8 cellular contexts compared by ENCODE assay signal in genomic region chr5:116576043-116576713, GRCh38. TPM values are rescaled to one million over a fixed set of nuclear protein-coding genes. Genes with fewer than 3 reads are reported as not detected.
DNase-seq lines count a peak whose midpoint lies in the region; ATAC-seq and TF ChIP-seq lines count a peak whose summit lies in the region.

No MANE protein-coding gene starts in this region.

- 5 to 14% (median 9%) methylated on average over 32 to 44 of the region's 44 CpGs for WGBS in heart left ventricle, 4 donors

- H3K36me3 ChIP-seq in heart left ventricle (no peaks in the 10 kb centered on the region), parathyroid adenoma (ENCODE audit: control insufficient read depth, insufficient read depth, low read length) (no peaks in the 10 kb centered on the region)

- peaks cover 0 to 43% (median 22%) of the 10 kb centered on the region in 12 donors for H3K4me1 ChIP-seq in heart left ventricle
- peaks cover 11% of the 10 kb centered on the region for H3K4me1 ChIP-seq in parathyroid adenoma

- peak; percentile 7 for DNase-seq in activated naive CD4-positive, alpha-beta T cell treated with Interleukin-2 at 50 U/mL for 16 hours
- no peak for DNase-seq in activated naive CD4-positive, alpha-beta T cell (lab: John Stamatoyannopoulos, UW)
- DNase-seq in NCI-H1092 treated with DMSO at 0.1 percent for 48 hours (lab: John Stamatoyannopoulos, UW) (peak; percentile 75), heart left ventricle (peak; percentile 62 to 77 (median 65)), NCI-H1436 treated with DMSO at 0.1 percent for 48 hours (lab: John Stamatoyannopoulos, UW) (no peak)
- DNase-seq in activated naive CD8-positive, alpha-beta T cell treated with anti-CD3 and anti-CD28 coated beads for 36 hours = peak; percentile 66

- H3K79me2 ChIP-seq in parathyroid adenoma = no peaks in the 10 kb centered on the region

- H3K9me3 ChIP-seq in heart left ventricle (no peaks in the 10 kb centered on the region), parathyroid adenoma (ENCODE audit: control insufficient read depth, low read length) (no peaks in the 10 kb centered on the region)

- H3K27ac ChIP-seq in heart left ventricle (peak overlapping the region in 10 of 12 donors; percentile 38 to 85 (median 82)), parathyroid adenoma (no peak overlapping the region)

- no peak for TF ChIP-seq POLR2A in heart left ventricle (IDR thresholded peaks at IDR 0.05)

- peaks cover 94% of the 10 kb centered on the region for H3K27me3 Mint-ChIP-seq in activated naive CD8-positive, alpha-beta T cell treated with anti-CD3 and anti-CD28 coated beads for 36 hours

- H3K9me3 Mint-ChIP-seq in activated naive CD8-positive, alpha-beta T cell treated with anti-CD3 and anti-CD28 coated beads for 36 hours = no peaks in the 10 kb centered on the region

- H3K9ac ChIP-seq in parathyroid adenoma = no peak overlapping the region

- H3K4me1 Mint-ChIP-seq in activated naive CD8-positive, alpha-beta T cell treated with anti-CD3 and anti-CD28 coated beads for 36 hours = peaks cover 26% of the 10 kb centered on the region

- H3K4me3 Mint-ChIP-seq in activated naive CD8-positive, alpha-beta T cell treated with anti-CD3 and anti-CD28 coated beads for 36 hours = peak overlapping the region; percentile 18

- TF ChIP-seq CTCF in heart left ventricle (IDR thresholded peaks at IDR 0.05) (peak; percentile 64 to 94 (median 84)), parathyroid adenoma (IDR thresholded peaks at IDR 0.05) (peak; percentile 73)

- peak overlapping the region; percentile 85 for H3K4me2 ChIP-seq in parathyroid adenoma (ENCODE audit: low read length)

- peak overlapping the region; percentile 59 for H2AFZ ChIP-seq in parathyroid adenoma

- H3K27ac Mint-ChIP-seq in activated naive CD8-positive, alpha-beta T cell treated with anti-CD3 and anti-CD28 coated beads for 36 hours = no peak overlapping the region

- H3K36me3 Mint-ChIP-seq in activated naive CD8-positive, alpha-beta T cell treated with anti-CD3 and anti-CD28 coated beads for 36 hours = no peaks in the 10 kb centered on the region

- ATAC-seq in HG02571 (IDR thresholded peaks at IDR 0.05; ENCODE audit: unreplicated experiment) = peak; percentile 42
- peak; percentile 53 to 70 (median 61) for ATAC-seq in heart left ventricle

- intact Hi-C loops in heart left ventricle (cut with DNase I) = loop anchor here (2.0 to 10.0 kb wide), 7 partner anchors 51 to 441 kb away; no protein-coding TSS in a partner anchor

- H3K27me3 ChIP-seq in heart left ventricle (peaks cover 0 to 56% (median 3%) of the 10 kb centered on the region in 9 donors), parathyroid adenoma (ENCODE audit: control insufficient read depth, insufficient read depth, low read length) (no peaks in the 10 kb centered on the region)

- H3K4me3 ChIP-seq in heart left ventricle (peak overlapping the region; percentile 42 to 84 (median 68)), parathyroid adenoma (ENCODE audit: low read depth, low read length) (peak overlapping the region; percentile 58)

RNA-seq across cellular contexts. Expression of gene SEMA6A, which starts 1.6 kb away (rescaled TPM):
- total RNA-seq in activated naive CD8-positive, alpha-beta T cell treated with anti-CD3 and anti-CD28 coated beads for 36 hours = not detected
- total RNA-seq in heart left ventricle = 10 to 100 TPM in 1 of 9 donors, 1 to 10 TPM in 8; 4.2 to 12.7 (median 7.2) TPM
- 1 to 10 TPM; 2.2 to 2.9 TPM for polyA plus RNA-seq in heart left ventricle

Comparison
In these comparisons a context has a peak if more than half of its experiments do, and no peak if none do; other contexts are left out.
1. DNase-seq: peak in activated naive CD4-positive, alpha-beta T cell treated with Interleukin-2 at 50 U/mL for 16 hours (single experiment), NCI-H1092 treated with DMSO at 0.1 percent for 48 hours (single experiment), activated naive CD8-positive, alpha-beta T cell treated with anti-CD3 and anti-CD28 coated beads for 36 hours (single experiment) and heart left ventricle (5 of 5); none in activated naive CD4-positive, alpha-beta T cell (0 of 4) and NCI-H1436 treated with DMSO at 0.1 percent for 48 hours (single experiment).
2. RNA of gene SEMA6A, which starts 1.6 kb away (total RNA-seq): 4.2 to 12.7 TPM in heart left ventricle; not detected in activated naive CD8-positive, alpha-beta T cell treated with anti-CD3 and anti-CD28 coated beads for 36 hours; every median in the first group is over 4 times any median in the second.